Comparison of ENCODE assay signal across 8 cellular contexts in the genomic region with DNA sequence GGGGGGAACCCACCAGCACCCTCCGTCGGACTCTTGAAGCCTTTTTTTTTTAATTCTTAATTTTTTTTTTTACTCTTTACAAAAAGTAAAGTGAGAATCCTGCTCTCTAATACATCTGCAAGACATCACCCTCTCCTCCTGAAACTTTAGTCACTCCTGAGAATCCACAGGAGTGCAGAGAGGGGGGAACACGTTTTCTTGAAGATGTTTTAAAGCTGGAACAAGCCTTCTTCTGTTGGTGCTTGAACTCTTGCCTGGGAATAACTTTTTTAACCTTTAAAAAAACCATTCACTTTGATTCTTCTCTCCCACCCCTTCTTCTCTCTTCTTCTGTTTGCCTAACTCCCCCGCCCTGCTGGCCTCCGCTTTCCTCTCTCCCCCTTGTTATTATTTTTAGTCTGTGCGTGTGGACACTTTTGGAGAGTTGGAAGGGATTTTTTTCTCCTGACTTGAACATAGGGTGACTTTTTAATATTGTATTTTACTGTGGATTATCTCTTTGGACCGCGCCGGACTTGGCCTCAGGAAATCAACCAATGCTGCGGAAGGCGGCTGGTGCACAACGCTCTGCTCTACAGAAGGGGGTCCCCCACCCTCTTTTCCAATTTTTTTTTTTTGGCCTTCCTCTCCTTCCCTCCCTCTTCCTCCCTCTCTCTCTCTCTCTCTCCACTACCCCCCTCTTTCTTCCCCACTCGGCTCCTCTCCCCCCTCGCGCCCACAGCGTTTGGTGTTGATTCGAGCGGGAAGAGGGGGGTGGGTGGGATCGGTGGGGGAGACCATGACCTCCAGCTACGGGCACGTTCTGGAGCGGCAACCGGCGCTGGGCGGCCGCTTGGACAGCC. TPM values are rescaled to one million over a fixed set of nuclear protein-coding genes. Genes with fewer than 3 reads are reported as not detected.
DNase-seq lines count a peak whose midpoint lies in the region; ATAC-seq lines count a peak whose summit lies in the region.

A gene (plus strand): TSS at position 691 of the 842 bp plus-strand sequence. CDS start 88 bp downstream, at position 779.

- DNase-seq in right cardiac atrium: peak in 2 of 3 donors; percentile 59 to 72
- no peak for DNase-seq in sciatic nerve (ENCODE audit: low spot score)
- no peak for DNase-seq in naive thymus-derived CD4-positive, alpha-beta T cell
- DNase-seq in stimulated activated CD4-positive, alpha-beta T cell treated with anti-CD3 and anti-CD28 coated beads, Interleukin-4, amount 100 ng/mL, for 4 hours: no peak
- DNase-seq in GM19240 (ENCODE audit: insufficient read length, low spot score): no peak

- H3K36me3 Mint-ChIP-seq in activated T-helper 17 cell treated with anti-CD3 and anti-CD28 coated beads, Interleukin-2, amount 50 U/mL, for 72 hours (ENCODE audit: low read depth): no peaks in the 10 kb centered on the region
- H3K36me3 Mint-ChIP-seq in naive thymus-derived CD4-positive, alpha-beta T cell: peaks cover 0 to 3% (median 0%) of the 10 kb centered on the region in 5 donors

- H3K27ac Mint-ChIP-seq in activated T-helper 17 cell treated with anti-CD3 and anti-CD28 coated beads, Interleukin-2, amount 50 U/mL, for 72 hours: no peak within 1 kb of the TSS
- H3K27ac Mint-ChIP-seq in naive thymus-derived CD4-positive, alpha-beta T cell: no peak within 1 kb of the TSS

- POLR2A ChIA-PET in naive thymus-derived CD4-positive, alpha-beta T cell (lab: Charles Lee): no interaction called here

- H3K4me3 Mint-ChIP-seq in activated T-helper 17 cell treated with anti-CD3 and anti-CD28 coated beads, Interleukin-2, amount 50 U/mL, for 72 hours: peak within 1 kb of the TSS; percentile 26
- peak within 1 kb of the TSS in 5 of 10 donors; percentile 29 to 67 (median 48) for H3K4me3 Mint-ChIP-seq in naive thymus-derived CD4-positive, alpha-beta T cell

- peaks cover 4% of the 10 kb centered on the region for H3K4me1 Mint-ChIP-seq in activated T-helper 17 cell treated with anti-CD3 and anti-CD28 coated beads, Interleukin-2, amount 50 U/mL, for 72 hours
- H3K4me1 Mint-ChIP-seq in naive thymus-derived CD4-positive, alpha-beta T cell: peaks cover 12 to 46% (median 32%) of the 10 kb centered on the region in 7 donors

- H3K4me1 ChIP-seq in right cardiac atrium (ENCODE audit: control insufficient read depth, insufficient read depth, low read length): peaks cover 2% of the 10 kb centered on the region
- no peaks in the 10 kb centered on the region for H3K4me1 ChIP-seq in naive thymus-derived CD4-positive, alpha-beta T cell (ENCODE audit: control insufficient read depth in 2 of 2, insufficient read depth in 2 of 2, low read length in 2 of 2)

- intact Hi-C loops in right cardiac atrium (cut with DNase I) (loop anchor here in 1 of 4 donors (10.0 kb wide), 1 partner anchor 129 kb away; a partner anchor contains a TSS), sciatic nerve (cut with DNase I) (loop anchor here (5.0 kb wide), 1 partner anchor 89 kb away; no protein-coding TSS in a partner anchor)
- intact Hi-C loops in naive thymus-derived CD4-positive, alpha-beta T cell (cut with micrococcal nuclease): loop anchor here in 1 of 2 donors (10.0 kb wide), 1 partner anchor 739 kb away; no protein-coding TSS in a partner anchor

- H3K27ac ChIP-seq in right cardiac atrium (ENCODE audit: low read length): peak within 1 kb of the TSS; percentile 85
- no peak within 1 kb of the TSS for H3K27ac ChIP-seq in naive thymus-derived CD4-positive, alpha-beta T cell (ENCODE audit: low read depth, low read length)

- H3K36me3 ChIP-seq in naive thymus-derived CD4-positive, alpha-beta T cell (ENCODE audit: control insufficient read depth in 2 of 3, insufficient read depth in 3 of 3, low read length in 3 of 3): no peaks in the 10 kb centered on the region

- peaks cover 66% of the 10 kb centered on the region for H3K27me3 Mint-ChIP-seq in activated T-helper 17 cell treated with anti-CD3 and anti-CD28 coated beads, Interleukin-2, amount 50 U/mL, for 72 hours
- H3K27me3 Mint-ChIP-seq in naive thymus-derived CD4-positive, alpha-beta T cell: peaks cover 71 to 99% (median 82%) of the 10 kb centered on the region in 5 donors

- H3K9me3 Mint-ChIP-seq in activated T-helper 17 cell treated with anti-CD3 and anti-CD28 coated beads, Interleukin-2, amount 50 U/mL, for 72 hours: no peaks in the 10 kb centered on the region
- H3K9me3 Mint-ChIP-seq in naive thymus-derived CD4-positive, alpha-beta T cell: peaks cover 0 to 4% (median 0%) of the 10 kb centered on the region in 11 donors

- H3K4me3 ChIP-seq in GM08714 (ENCODE audit: low read length) (peak within 1 kb of the TSS; percentile 57), right cardiac atrium (ENCODE audit: low read length) (peak within 1 kb of the TSS; percentile 76)
- no peak within 1 kb of the TSS for H3K4me3 ChIP-seq in naive thymus-derived CD4-positive, alpha-beta T cell (ENCODE audit: low read length)

- 3% methylated on average over 26 of the region's 26 CpGs for WGBS in right cardiac atrium

- H3K9me3 ChIP-seq in right cardiac atrium (ENCODE audit: control insufficient read depth, low read length): no peaks in the 10 kb centered on the region
- no peaks in the 10 kb centered on the region for H3K9me3 ChIP-seq in naive thymus-derived CD4-positive, alpha-beta T cell (ENCODE audit: control insufficient read depth in 2 of 3, low read length in 3 of 3)

- no peaks in the 10 kb centered on the region for H3K27me3 ChIP-seq in right cardiac atrium (ENCODE audit: control insufficient read depth, insufficient read depth)
- peaks cover 7 to 13% of the 10 kb centered on the region in 2 donors for H3K27me3 ChIP-seq in naive thymus-derived CD4-positive, alpha-beta T cell (ENCODE audit: control insufficient read depth in 2 of 2, insufficient read depth in 2 of 2, low read length in 2 of 2)

- no peak for ATAC-seq in activated T-helper 17 cell treated with anti-CD3 and anti-CD28 coated beads, Interleukin-2, amount 50 U/mL, for 72 hours (replicated peaks)
- ATAC-seq in right cardiac atrium (peak; percentile 15 to 25), sciatic nerve (peak; percentile 14)
- no peak for ATAC-seq in naive thymus-derived CD4-positive, alpha-beta T cell
- no peak for ATAC-seq in activated CD4-positive, CD25-positive, alpha-beta regulatory T cell treated with anti-CD3 and anti-CD28 coated beads, Interleukin-2, amount 50 U/mL, for 24 hours

- CTCF ChIA-PET in naive thymus-derived CD4-positive, alpha-beta T cell (lab: Charles Lee): no interaction called here

RNA-seq across cellular contexts. Expression of the gene that starts here (rescaled TPM):
- not detected for total RNA-seq in activated T-helper 17 cell treated with anti-CD3 and anti-CD28 coated beads, Interleukin-2, amount 50 U/mL, for 72 hours
- total RNA-seq in right cardiac atrium: 10 to 100 TPM; 60.3 to 72.8 (median 65.5) TPM
- polyA plus RNA-seq in right cardiac atrium: 39.9 TPM
- total RNA-seq in sciatic nerve: 169 TPM
- not detected for total RNA-seq in naive thymus-derived CD4-positive, alpha-beta T cell
- polyA plus RNA-seq in naive thymus-derived CD4-positive, alpha-beta T cell: not detected

Comparison
In these comparisons a context has a peak if more than half of its experiments do, and no peak if none do; other contexts are left out.
1. RNA of the gene that starts here (total RNA-seq): 169 TPM in sciatic nerve (single experiment) and 60.3 to 72.8 TPM in right cardiac atrium; not detected in activated T-helper 17 cell treated with anti-CD3 and anti-CD28 coated beads, Interleukin-2, amount 50 U/mL, for 72 hours and not detected in naive thymus-derived CD4-positive, alpha-beta T cell; every median in the first group is over 10 times any median in the second.
2. RNA of the gene that starts here (polyA plus RNA-seq): 39.9 TPM in right cardiac atrium (single experiment); not detected in naive thymus-derived CD4-positive, alpha-beta T cell; every median in the first group is over 10 times any median in the second.
3. ATAC-seq: peak in right cardiac atrium (2 of 2) and sciatic nerve (single experiment); none in activated T-helper 17 cell treated with anti-CD3 and anti-CD28 coated beads, Interleukin-2, amount 50 U/mL, for 72 hours (single experiment), naive thymus-derived CD4-positive, alpha-beta T cell (single experiment) and activated CD4-positive, CD25-positive, alpha-beta regulatory T cell treated with anti-CD3 and anti-CD28 coated beads, Interleukin-2, amount 50 U/mL, for 24 hours (0 of 2).
4. DNase-seq: peak in right cardiac atrium (2 of 3); none in sciatic nerve (single experiment), naive thymus-derived CD4-positive, alpha-beta T cell (0 of 9), stimulated activated CD4-positive, alpha-beta T cell treated with anti-CD3 and anti-CD28 coated beads, Interleukin-4, amount 100 ng/mL, for 4 hours (0 of 2) and GM19240 (single experiment).